24 cellular contexts compared by ENCODE assay signal in the genomic region with DNA sequence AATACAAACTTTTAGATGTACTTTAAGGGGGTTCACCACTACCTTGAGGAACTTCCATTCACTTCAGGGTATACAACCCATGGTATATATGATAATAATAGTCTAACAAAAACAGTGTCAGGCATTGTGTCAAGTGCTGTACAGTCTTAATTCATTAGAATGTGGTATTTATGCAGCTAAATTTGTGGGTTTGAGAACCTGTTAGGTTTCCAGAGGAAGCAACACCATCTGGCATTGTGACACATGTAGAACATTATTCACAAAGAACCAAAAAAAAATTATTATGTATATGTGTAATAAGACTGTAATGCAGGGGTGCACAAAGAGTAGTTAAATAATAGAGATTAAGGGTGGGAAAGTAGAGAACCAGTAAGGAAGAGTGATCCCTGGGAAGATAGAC. TPM values are rescaled to one million over a fixed set of nuclear protein-coding genes. Genes with fewer than 3 reads are reported as not detected.
A peak's percentile ranks its signal among the peaks of the same experiment; 100 is the strongest.
DNase-seq lines count a peak whose midpoint lies in the region; ATAC-seq, FAIRE-seq and TF ChIP-seq lines count a peak whose summit lies in the region.
"Had no signal": no experiment of that assay in that cellular context is flagged by ENCODE, and none has a peak within 500 bp of the region (broad histone marks: within the 10 kb centered on the region; RNA-seq: fewer than 3 reads in every experiment).

No MANE protein-coding gene starts in this region.

- H3K9me3 ChIP-seq in GM12878 (replicated peaks; ENCODE audit: control insufficient read depth, insufficient read depth, low read length), result no peaks in the 10 kb centered on the region
- H3K9me3 ChIP-seq in neuronal stem cell (replicated peaks in 1 of 2; ENCODE audit: control insufficient read depth in 2 of 2, insufficient read depth in 1 of 2, low read depth in 1 of 2, low read length in 2 of 2), result peaks cover 0 to 10% of the 10 kb centered on the region in 2 donors
- peaks cover 9% of the 10 kb centered on the region for H3K9me3 ChIP-seq in SK-N-SH
- H3K9me3 ChIP-seq: Peyer's patch, SJSA1 had no signal

- no peak overlapping the region for H3K4me3 ChIP-seq in GM12878
- no peak overlapping the region for H3K4me3 ChIP-seq in neuronal stem cell (ENCODE audit: low read length in 2 of 2)
- H3K4me3 ChIP-seq in SK-N-SH (ENCODE audit: low read depth in 2 of 2, low read length in 1 of 2), result no peak overlapping the region
- H3K4me3 ChIP-seq: BLaER1 treated with 17β-estradiol and CSF1 and Interleukin-3, amounts not matched to agents 10 nM and 100 nM; Peyer's patch; SJSA1 had no signal

- H2AFZ ChIP-seq in GM12878 (ENCODE audit: control insufficient read depth, low read depth, low read length) (no peak overlapping the region), neuronal stem cell (ENCODE audit: low read length) (no peak overlapping the region), SK-N-SH (ENCODE audit: low read depth) (no peak overlapping the region)

- H4K20me1 ChIP-seq in GM12878 (ENCODE audit: control insufficient read depth, insufficient read depth), result no peaks in the 10 kb centered on the region
- H4K20me1 ChIP-seq in SK-N-SH (ENCODE audit: insufficient read depth), result no peaks in the 10 kb centered on the region

- H3K4me1 ChIP-seq in GM12878 (ENCODE audit: control insufficient read depth, insufficient read depth, low read length) (no peaks in the 10 kb centered on the region), neuronal stem cell (ENCODE audit: control insufficient read depth in 2 of 2, insufficient read depth in 1 of 2, low read depth in 1 of 2, low read length in 2 of 2) (no peaks in the 10 kb centered on the region), SK-N-SH (ENCODE audit: control insufficient read depth in 1 of 2, insufficient read depth in 2 of 2, low read depth in 1 of 2, low read length in 1 of 2) (no peaks in the 10 kb centered on the region)
- H3K4me1 ChIP-seq: BLaER1 treated with 17β-estradiol and CSF1 and Interleukin-3, amounts not matched to agents 10 nM and 100 nM; Peyer's patch had no signal

- H3K36me3 Mint-ChIP-seq in activated naive CD4-positive, alpha-beta T cell treated with anti-CD3 and anti-CD28 coated beads, Interleukin-2, amount 50 U/mL, for 24 hours, result peaks cover 17% of the 10 kb centered on the region
- H3K36me3 Mint-ChIP-seq in HFFc6 (ENCODE audit: low read depth) (peaks cover 25% of the 10 kb centered on the region), Calu3 (ENCODE audit: insufficient read depth, unreplicated experiment) (no peaks in the 10 kb centered on the region)
- H3K36me3 Mint-ChIP-seq in stimulated activated effector memory CD8-positive, alpha-beta T cell treated with anti-CD3 and anti-CD28 coated beads, Interleukin-12 subunit alpha, Interleukin-12 subunit beta, amount 100 ng/mL, for 72 hours, result peaks cover 85% of the 10 kb centered on the region

- intact Hi-C loops in GM12878 (cut with micrococcal nuclease; ENCODE audit: unreplicated experiment) (no loop called here), Calu3 (cut with micrococcal nuclease; ENCODE audit: unreplicated experiment) (no loop called here)

- no peak for TF ChIP-seq POLR2A in GM12878 (IDR thresholded peaks at IDR 0.05; ENCODE audit: low read depth, low read length)

- peaks cover 1% of the 10 kb centered on the region for H3K79me1 ChIP-seq in neuronal stem cell (ENCODE audit: low read depth, low read length)

- peaks cover 0 to 17% of the 10 kb centered on the region in 2 experiments; a peak in 2 of 4 replicates for H3K36me3 ChIP-seq in GM12878 (ENCODE audit: control insufficient read depth in 2 of 2, insufficient read depth in 2 of 2, low read length in 1 of 2)
- H3K36me3 ChIP-seq in neuronal stem cell (replicated peaks in 1 of 2; ENCODE audit: control insufficient read depth in 2 of 2, insufficient read depth in 2 of 2, low read length in 2 of 2), result peaks cover 0 to 83% of the 10 kb centered on the region in 2 donors
- peaks cover 19 to 59% of the 10 kb centered on the region in 2 experiments for H3K36me3 ChIP-seq in SK-N-SH (replicated peaks in 1 of 2; ENCODE audit: control insufficient read depth in 1 of 2, insufficient read depth in 2 of 2, low read length in 1 of 2)

- H3K4me1 Mint-ChIP-seq in activated naive CD4-positive, alpha-beta T cell treated with anti-CD3 and anti-CD28 coated beads, Interleukin-2, amount 50 U/mL, for 24 hours, result peaks cover 10% of the 10 kb centered on the region
- H3K4me1 Mint-ChIP-seq in HFFc6 (ENCODE audit: low read depth) (peaks cover 10% of the 10 kb centered on the region), Calu3 (ENCODE audit: low read depth, unreplicated experiment) (peaks cover 7% of the 10 kb centered on the region)
- peaks cover 6% of the 10 kb centered on the region for H3K4me1 Mint-ChIP-seq in stimulated activated effector memory CD8-positive, alpha-beta T cell treated with anti-CD3 and anti-CD28 coated beads, Interleukin-12 subunit alpha, Interleukin-12 subunit beta, amount 100 ng/mL, for 72 hours

- H3K4ac ChIP-seq in neuronal stem cell (ENCODE audit: low read length), result no peak overlapping the region

- no peak overlapping the region for H2BK15ac ChIP-seq in neuronal stem cell (ENCODE audit: low read length)

- H3K4me3 Mint-ChIP-seq in activated naive CD4-positive, alpha-beta T cell treated with anti-CD3 and anti-CD28 coated beads, Interleukin-2, amount 50 U/mL, for 24 hours, result no peak overlapping the region
- no peak overlapping the region for H3K4me3 Mint-ChIP-seq in HFFc6
- no peak overlapping the region for H3K4me3 Mint-ChIP-seq in stimulated activated effector memory CD8-positive, alpha-beta T cell treated with anti-CD3 and anti-CD28 coated beads, Interleukin-12 subunit alpha, Interleukin-12 subunit beta, amount 100 ng/mL, for 72 hours
- no peak overlapping the region for H3K4me3 Mint-ChIP-seq in Calu3 (ENCODE audit: low read depth, unreplicated experiment)
- H3K4me3 Mint-ChIP-seq: IgD-negative memory B cell had no signal

- DNase-seq in activated naive CD4-positive, alpha-beta T cell treated with Interleukin-2 at 50 U/mL for 16 hours, result no peak
- DNase-seq in HFFc6 (no peak), GM12878 (ENCODE audit: low read depth, low spot score) (no peak), neuronal stem cell (ENCODE audit: low spot score) (no peak), Calu3 (no peak), SK-N-SH (no peak)
- DNase-seq in stimulated activated effector memory CD8-positive, alpha-beta T cell treated with anti-CD3 and anti-CD28 coated beads, Interleukin-12 subunit alpha, Interleukin-12 subunit beta, amount 100 ng/mL, for 72 hours (ENCODE audit: low spot score in 2 of 2), result no peak
- DNase-seq: DMS79 treated with DMSO at 0.1 percent for 48 hours; GDM1; Karpas-422; MM.1S; NCI-H1105; NCI-H2081; NCI-H2171 treated with DMSO at 0.1 percent for 48 hours; NCI-H446; NCI-H69; NK-92 treated with Interleukin-12 subunit alpha and Interleukin-12 subunit beta, amount 100 ng/mL, for 24 hours; Peyer's patch had no signal

- RAD21 ChIA-PET in GM12878 (lab: Charles Lee; ENCODE audit: unreplicated experiment), result no interaction called here

- H2BK12ac ChIP-seq in neuronal stem cell (ENCODE audit: low read length), result no peak overlapping the region

- SMC1A ChIA-PET in GM12878 (lab: Charles Lee; ENCODE audit: uncharacterized antibody, unreplicated experiment), result interaction anchor here (1.0 kb wide), 1 partner anchor 13 kb away, joined by 4 read pairs; no protein-coding TSS in a partner anchor

- CTCF ChIA-PET in GM12878 (lab: Yijun Ruan, JAX), result no interaction called here
- CTCF ChIA-PET in Calu3 (lab: Charles Lee), result interaction anchor here (0.6 kb wide), 1 partner anchor 26 kb away, joined by 3 read pairs; a partner anchor contains a TSS
- CTCF ChIA-PET in SK-N-SH (lab: Yijun Ruan, JAX), result interaction anchor here (0.8 to 1.2 kb wide), 3 partner anchors 69 to 120 kb away, joined by 3 to 7 read pairs (median 4); no protein-coding TSS in a partner anchor

- no peaks in the 10 kb centered on the region for H3K9me2 ChIP-seq in SK-N-SH

- H3K4me2 ChIP-seq in GM12878 (ENCODE audit: control insufficient read depth, insufficient read depth) (no peak overlapping the region), neuronal stem cell (ENCODE audit: insufficient read depth, low read length, poor library complexity, severe bottlenecking) (no peak overlapping the region), SK-N-SH (no peak overlapping the region)
- H3K4me2 ChIP-seq: BLaER1 treated with 17β-estradiol and CSF1 and Interleukin-3, amounts not matched to agents 10 nM and 100 nM had no signal

- no peak overlapping the region for H3K14ac ChIP-seq in neuronal stem cell (ENCODE audit: low read length)

- POLR2A ChIA-PET in GM12878 (lab: Charles Lee), result no interaction called here
- POLR2A ChIA-PET in SK-N-SH (lab: Yijun Ruan, JAX), result no interaction called here

- no peak overlapping the region for H3K18ac ChIP-seq in neuronal stem cell (ENCODE audit: low read length)

- TF ChIP-seq CTCF in HFFc6 (IDR thresholded peaks at IDR 0.05) (no peak), GM12878 (IDR thresholded peaks at IDR 0.05 in 2 of 3, conservative IDR thresholded peaks at IDR 0.05 in 1 of 3; ENCODE audit: control insufficient read depth in 2 of 3, extremely low read depth in 1 of 3, insufficient read depth in 1 of 3, low read depth in 3 of 3, low read length in 3 of 3) (no peak), Calu3 (IDR thresholded peaks at IDR 0.05; ENCODE audit: unreplicated experiment) (no peak), SK-N-SH (IDR thresholded peaks at IDR 0.05) (no peak)

- no peak overlapping the region for H3K23ac ChIP-seq in neuronal stem cell (ENCODE audit: low read depth, low read length, poor library complexity)

- H2BK5ac ChIP-seq in neuronal stem cell (ENCODE audit: low read length), result no peak overlapping the region

- H3K27me3 ChIP-seq in GM12878 (replicated peaks in 1 of 2; ENCODE audit: control insufficient read depth in 2 of 2, insufficient read depth in 2 of 2, low read length in 1 of 2), result no peaks in the 10 kb centered on the region
- H3K27me3 ChIP-seq in neuronal stem cell (ENCODE audit: control insufficient read depth in 3 of 3, insufficient read depth in 3 of 3, low read depth in 1 of 3, low read length in 3 of 3), result no peaks in the 10 kb centered on the region
- no peaks in the 10 kb centered on the region for H3K27me3 ChIP-seq in SK-N-SH (ENCODE audit: insufficient read depth)
- H3K27me3 ChIP-seq: BLaER1 treated with 17β-estradiol and CSF1 and Interleukin-3, amounts not matched to agents 10 nM and 100 nM; Peyer's patch; SJSA1 had no signal

- no peak for ATAC-seq in GM12878
- ATAC-seq in stimulated activated effector memory CD8-positive, alpha-beta T cell treated with anti-CD3 and anti-CD28 coated beads, Interleukin-12 subunit alpha, Interleukin-12 subunit beta, amount 100 ng/mL, for 72 hours, result no peak
- ATAC-seq: HCT116 had no signal

- peak; percentile 49 for FAIRE-seq in GM12878 (lab: Jason Lieb, UNC)
- FAIRE-seq: A204.1 had no signal

- H3K27ac ChIP-seq in GM12878 (ENCODE audit: control insufficient read depth, insufficient read depth), result no peak overlapping the region
- no peak overlapping the region for H3K27ac ChIP-seq in neuronal stem cell (replicated peaks; ENCODE audit: low read length)
- no peak overlapping the region for H3K27ac ChIP-seq in SK-N-SH (ENCODE audit: low read depth in 2 of 2, low read length in 1 of 2)
- H3K27ac ChIP-seq: BLaER1 treated with 17β-estradiol and CSF1 and Interleukin-3, amounts not matched to agents 10 nM and 100 nM; Peyer's patch; SJSA1 had no signal

- peak overlapping the region; percentile 47 for H3K27ac Mint-ChIP-seq in activated naive CD4-positive, alpha-beta T cell treated with anti-CD3 and anti-CD28 coated beads, Interleukin-2, amount 50 U/mL, for 24 hours
- H3K27ac Mint-ChIP-seq in HFFc6 (peak overlapping the region; percentile 34), Calu3 (ENCODE audit: unreplicated experiment) (no peak overlapping the region)
- peak overlapping the region; percentile 4 for H3K27ac Mint-ChIP-seq in stimulated activated effector memory CD8-positive, alpha-beta T cell treated with anti-CD3 and anti-CD28 coated beads, Interleukin-12 subunit alpha, Interleukin-12 subunit beta, amount 100 ng/mL, for 72 hours
- H3K27ac Mint-ChIP-seq: IgD-negative memory B cell had no signal

- H4K91ac ChIP-seq in neuronal stem cell (ENCODE audit: low read depth, low read length, poor library complexity), result no peak overlapping the region

- in situ Hi-C loops in GM12878 (cut with MboI), result no loop called here

- H3F3A ChIP-seq in SK-N-SH (replicated peaks; ENCODE audit: insufficient read depth), result peaks cover under 1% of the 10 kb centered on the region

- no peak overlapping the region for H4K8ac ChIP-seq in neuronal stem cell (ENCODE audit: low read depth, low read length)

- TF ChIP-seq RAD21 in GM12878 (IDR thresholded peaks at IDR 0.05; ENCODE audit: insufficient read depth, low read depth, low read length), result no peak
- no peak for TF ChIP-seq RAD21 in SK-N-SH (IDR thresholded peaks at IDR 0.05; ENCODE audit: low read length)

- H2AK5ac ChIP-seq in neuronal stem cell (ENCODE audit: low read depth, low read length), result no peak overlapping the region

- H3K27me3 Mint-ChIP-seq in activated naive CD4-positive, alpha-beta T cell treated with anti-CD3 and anti-CD28 coated beads, Interleukin-2, amount 50 U/mL, for 24 hours, result no peaks in the 10 kb centered on the region
- H3K27me3 Mint-ChIP-seq in HFFc6 (ENCODE audit: insufficient read depth) (peaks cover 2% of the 10 kb centered on the region; the same call in 1 of the 2 replicates), Calu3 (ENCODE audit: unreplicated experiment) (no peaks in the 10 kb centered on the region)
- H3K27me3 Mint-ChIP-seq: IgD-negative memory B cell had no signal

- TF ChIP-seq EP300 in GM12878 (IDR thresholded peaks at IDR 0.05; ENCODE audit: borderline replicate concordance in 1 of 2, control insufficient read depth in 1 of 2, low read depth in 2 of 2, low read length in 2 of 2) (no peak), SK-N-SH (IDR thresholded peaks at IDR 0.05; ENCODE audit: borderline replicate concordance in 1 of 2, low read depth in 1 of 2, low read length in 1 of 2) (no peak)

- H3K79me2 ChIP-seq in GM12878 (ENCODE audit: control insufficient read depth, insufficient read depth, low read length) (no peaks in the 10 kb centered on the region), SK-N-SH (ENCODE audit: insufficient read depth) (0 out of 2 replicates have a peak, but pooled peaks cover 4% of the 10 kb centered on the region)

- BruUV-seq in GM12878 (replicated peaks; lab: Mats Ljungman, UMichigan), result no TSS peak
- no TSS peak for BruUV-seq in Calu3 (replicated peaks; lab: Mats Ljungman, UMichigan)

- H2BK120ac ChIP-seq in neuronal stem cell (ENCODE audit: low read depth, low read length), result no peak overlapping the region

- H3K9ac ChIP-seq in GM12878 (ENCODE audit: control insufficient read depth, insufficient read depth, low read length) (no peak overlapping the region), neuronal stem cell (ENCODE audit: low read depth, low read length, poor library complexity) (no peak overlapping the region), SK-N-SH (no peak overlapping the region)
- H3K9ac ChIP-seq: BLaER1 treated with 17β-estradiol and CSF1 and Interleukin-3, amounts not matched to agents 10 nM and 100 nM had no signal

- no peaks in the 10 kb centered on the region for H3K9me3 Mint-ChIP-seq in activated naive CD4-positive, alpha-beta T cell treated with anti-CD3 and anti-CD28 coated beads, Interleukin-2, amount 50 U/mL, for 24 hours
- H3K9me3 Mint-ChIP-seq in HFFc6, result no peaks in the 10 kb centered on the region
- peaks cover 3% of the 10 kb centered on the region for H3K9me3 Mint-ChIP-seq in stimulated activated effector memory CD8-positive, alpha-beta T cell treated with anti-CD3 and anti-CD28 coated beads, Interleukin-12 subunit alpha, Interleukin-12 subunit beta, amount 100 ng/mL, for 72 hours
- H3K9me3 Mint-ChIP-seq in Calu3 (ENCODE audit: low read depth, unreplicated experiment), result no peaks in the 10 kb centered on the region

RNA-seq across cellular contexts. Expression of a gene that starts 26.3 kb away (rescaled TPM):
- 10 to 100 TPM; 20.7 to 25.6 (median 23.7) TPM for total RNA-seq in HFFc6 (2021; fragmentation: NEBNext Ultra II Directional; extraction: Animal tissue kit (Norgen Biotek cat#: 25700))
- total RNA-seq in GM12878 (2013; cell fraction: nucleolus; rRNA removed), result 7.0 and 7.6 TPM in 2 replicates
- total RNA-seq in GM12878 (2014; rRNA removed), result 15.5 and 21.0 TPM in 2 replicates
- total RNA-seq in GM12878 (2014; rRNA removed; fragmentation: Illumina TruSeq; extraction: Trizol), result 20.1 and 21.3 TPM in 2 replicates
- total RNA-seq in GM12878 (2021), result 12.8 and 13.2 TPM in 2 replicates
- polyA plus RNA-seq in GM12878 (2011; ENCODE audit: low read depth), result 10.9 TPM
- 36.3 and 48.0 TPM in 2 replicates for polyA plus RNA-seq in GM12878 (2011; rRNA removed)
- polyA plus RNA-seq in GM12878 (2011; cell fraction: cytosol; rRNA removed), result 12.2 and 14.0 TPM in 2 replicates
- 9.8 and 12.7 TPM in 2 replicates for polyA plus RNA-seq in GM12878 (2011; cell fraction: nucleus; rRNA removed)
- polyA plus RNA-seq in GM12878 (2012), result 17.0 and 20.6 TPM in 2 replicates
- 20.9 and 24.3 TPM in 2 replicates for polyA plus RNA-seq in GM12878 (2014; fragmentation: Illumina TruSeq; extraction: Trizol)
- polyA plus RNA-seq in GM12878 (2014; fragmentation: Nextera tagmentation; extraction: Ambion mirVana), result 10 to 100 TPM; 75.6 to 94.2 TPM
- 18.8 and 25.7 TPM in 2 replicates for polyA plus RNA-seq in GM12878 (2014; rRNA removed)
- polyA plus RNA-seq in GM12878 (2016; fragmentation: Nextera tagmentation; extraction: Ambion mirVana), result 10 to 100 TPM; 34.8 to 36.0 TPM
- 11.5 and 11.6 TPM in 2 replicates for polyA minus RNA-seq in GM12878 (2011; rRNA and poly(A)+ RNA removed)
- polyA minus RNA-seq in GM12878 (2011; cell fraction: cytosol; rRNA and poly(A)+ RNA removed), result 3.1 and 6.0 TPM in 2 replicates
- polyA minus RNA-seq in GM12878 (2011; cell fraction: nucleus; rRNA and poly(A)+ RNA removed), result 3.4 and 4.4 TPM in 2 replicates
- polyA plus RNA-seq in neuronal stem cell (2013, experiment 1 of 2), result 36.4 TPM
- 36.2 TPM for polyA plus RNA-seq in neuronal stem cell (2013, experiment 2 of 2)
- 9.6 and 12.5 TPM in 2 replicates for total RNA-seq in Calu3 (2022)
- 24.8 and 32.5 TPM in 2 replicates for polyA plus RNA-seq in SK-N-SH (2012; rRNA removed)
- 42.4 and 57.3 TPM in 2 replicates for polyA plus RNA-seq in SK-N-SH (2012; cell fraction: cytosol; rRNA removed)
- polyA plus RNA-seq in SK-N-SH (2012; cell fraction: nucleus; rRNA removed), result 4.2 and 9.1 TPM in 2 replicates

RNA-seq across cellular contexts. Expression of a gene that starts 26.7 kb away (rescaled TPM):
- 10 to 100 TPM; 59.8 to 83.2 (median 71.9) TPM for total RNA-seq in HFFc6 (2021; fragmentation: NEBNext Ultra II Directional; extraction: Animal tissue kit (Norgen Biotek cat#: 25700))
- total RNA-seq in GM12878 (2013; cell fraction: nucleolus; rRNA removed), result 98.2 and 101 TPM in 2 replicates
- 29.2 and 35.3 TPM in 2 replicates for total RNA-seq in GM12878 (2014; rRNA removed)
- 35.1 and 35.7 TPM in 2 replicates for total RNA-seq in GM12878 (2014; rRNA removed; fragmentation: Illumina TruSeq; extraction: Trizol)
- 30.4 and 33.6 TPM in 2 replicates for total RNA-seq in GM12878 (2021)
- 9.0 TPM for polyA plus RNA-seq in GM12878 (2011; ENCODE audit: low read depth)
- polyA plus RNA-seq in GM12878 (2011; rRNA removed), result 41.8 and 69.0 TPM in 2 replicates
- polyA plus RNA-seq in GM12878 (2011; cell fraction: cytosol; rRNA removed), result 12.3 and 15.8 TPM in 2 replicates
- polyA plus RNA-seq in GM12878 (2011; cell fraction: nucleus; rRNA removed), result 32.1 and 34.3 TPM in 2 replicates
- polyA plus RNA-seq in GM12878 (2012), result 17.4 and 21.1 TPM in 2 replicates
- 40.3 and 50.4 TPM in 2 replicates for polyA plus RNA-seq in GM12878 (2014; fragmentation: Illumina TruSeq; extraction: Trizol)
- polyA plus RNA-seq in GM12878 (2014; fragmentation: Nextera tagmentation; extraction: Ambion mirVana), result 10 to 100 TPM; 12.9 to 14.1 TPM
- 22.0 and 23.8 TPM in 2 replicates for polyA plus RNA-seq in GM12878 (2014; rRNA removed)
- polyA plus RNA-seq in GM12878 (2016; fragmentation: Nextera tagmentation; extraction: Ambion mirVana), result 10 to 100 TPM; 21.0 to 24.7 TPM
- 32.5 and 41.2 TPM in 2 replicates for polyA minus RNA-seq in GM12878 (2011; rRNA and poly(A)+ RNA removed)
- 12.6 and 13.6 TPM in 2 replicates for polyA minus RNA-seq in GM12878 (2011; cell fraction: cytosol; rRNA and poly(A)+ RNA removed)
- 29.0 and 31.5 TPM in 2 replicates for polyA minus RNA-seq in GM12878 (2011; cell fraction: nucleus; rRNA and poly(A)+ RNA removed)
- 22.0 TPM for polyA plus RNA-seq in neuronal stem cell (2013, experiment 1 of 2)
- polyA plus RNA-seq in neuronal stem cell (2013, experiment 2 of 2), result 21.6 TPM
- total RNA-seq in Calu3 (2022), result 19.0 and 20.3 TPM in 2 replicates
- polyA plus RNA-seq in SK-N-SH (2012; rRNA removed), result 21.2 and 29.1 TPM in 2 replicates
- polyA plus RNA-seq in SK-N-SH (2012; cell fraction: cytosol; rRNA removed), result 34.7 and 36.5 TPM in 2 replicates
- polyA plus RNA-seq in SK-N-SH (2012; cell fraction: nucleus; rRNA removed), result 7.9 and 20.6 TPM in 2 replicates
